Comparison of ENCODE assay signal across 16 cellular contexts in the genomic region with DNA sequence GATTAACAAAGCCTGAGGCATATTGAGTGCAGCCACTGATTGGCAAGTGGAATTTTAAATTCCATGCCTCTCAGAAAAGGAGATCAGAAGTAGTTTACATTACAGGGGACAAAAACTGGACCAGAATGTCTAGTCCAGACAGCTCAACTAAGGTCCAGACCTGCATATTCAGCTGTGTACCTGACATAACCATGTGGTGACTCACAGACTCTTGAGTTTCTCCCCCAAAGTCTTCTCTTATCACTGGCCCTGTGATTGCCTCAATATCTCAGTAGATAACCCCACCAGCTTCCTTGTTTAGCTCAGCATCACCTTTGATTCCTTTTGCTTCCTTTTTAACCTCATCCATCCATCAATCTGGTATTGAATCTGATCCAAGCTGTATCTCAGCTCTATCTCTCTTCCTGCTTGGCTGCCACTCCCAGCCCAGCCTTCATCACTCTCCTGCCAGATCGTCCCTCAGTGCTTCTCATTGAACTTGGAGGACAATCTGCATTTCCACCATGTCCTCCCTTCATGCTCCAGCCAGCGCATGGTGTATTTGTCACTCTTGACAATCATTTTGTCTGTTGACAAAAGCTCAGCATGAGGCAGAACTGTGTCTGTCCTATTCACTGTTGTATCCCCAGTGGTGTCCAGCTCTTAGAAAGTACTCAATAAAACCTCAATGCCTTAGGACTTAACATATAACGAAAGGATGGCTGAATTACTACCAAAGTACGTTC.
"Had no signal": no experiment of that assay in that cellular context is flagged by ENCODE, and none has a peak within 500 bp of the region (broad histone marks: within the 10 kb centered on the region; RNA-seq: fewer than 3 reads in every experiment).

No MANE protein-coding gene starts in this region.

- DNase-seq: activated CD4-positive, alpha-beta T cell treated with anti-CD3 and anti-CD28 coated beads, Interleukin-2, amount 10 ng/mL, durations not matched to agents 7 days and 5 days; activated CD4-positive, CD25-positive, alpha-beta regulatory T cell; activated naive CD4-positive, alpha-beta T cell; anterior cingulate cortex; endodermal cell; kidney; left ventricle myocardium superior; naive B cell; pancreas; stimulated activated CD4-positive, alpha-beta T cell treated with anti-CD3 and anti-CD28 coated beads, Interleukin-12 subunit alpha, Interleukin-12 subunit beta, amount 100 ng/mL, for 4 hours; stimulated activated CD4-positive, alpha-beta T cell treated with anti-CD3 and anti-CD28 coated beads, Interleukin-2, amount 100 ng/mL, for 24 hours; stomach; SW 1271; uterus had no signal

- H3K27ac ChIP-seq: neural progenitor cell, stomach, thoracic aorta, uterus had no signal

- H3K36me3 ChIP-seq: neural progenitor cell, pancreas, stomach, thoracic aorta, uterus had no signal

- H2AFZ ChIP-seq: neural progenitor cell had no signal

- H3K9ac ChIP-seq: neural progenitor cell had no signal

- H3K9me3 ChIP-seq: pancreas, stomach, thoracic aorta, uterus had no signal

- H3K4me3 ChIP-seq: neural progenitor cell, pancreas, stomach, thoracic aorta, uterus had no signal

- ATAC-seq: left ventricle myocardium superior had no signal

- H3K27me3 ChIP-seq: neural progenitor cell, pancreas, uterus had no signal

- H3K4me1 ChIP-seq: stomach, uterus had no signal

- FAIRE-seq: kidney, pancreas had no signal

- H3K4me2 ChIP-seq: neural progenitor cell had no signal
